15 cellular contexts compared by ENCODE assay signal in the genomic region with DNA sequence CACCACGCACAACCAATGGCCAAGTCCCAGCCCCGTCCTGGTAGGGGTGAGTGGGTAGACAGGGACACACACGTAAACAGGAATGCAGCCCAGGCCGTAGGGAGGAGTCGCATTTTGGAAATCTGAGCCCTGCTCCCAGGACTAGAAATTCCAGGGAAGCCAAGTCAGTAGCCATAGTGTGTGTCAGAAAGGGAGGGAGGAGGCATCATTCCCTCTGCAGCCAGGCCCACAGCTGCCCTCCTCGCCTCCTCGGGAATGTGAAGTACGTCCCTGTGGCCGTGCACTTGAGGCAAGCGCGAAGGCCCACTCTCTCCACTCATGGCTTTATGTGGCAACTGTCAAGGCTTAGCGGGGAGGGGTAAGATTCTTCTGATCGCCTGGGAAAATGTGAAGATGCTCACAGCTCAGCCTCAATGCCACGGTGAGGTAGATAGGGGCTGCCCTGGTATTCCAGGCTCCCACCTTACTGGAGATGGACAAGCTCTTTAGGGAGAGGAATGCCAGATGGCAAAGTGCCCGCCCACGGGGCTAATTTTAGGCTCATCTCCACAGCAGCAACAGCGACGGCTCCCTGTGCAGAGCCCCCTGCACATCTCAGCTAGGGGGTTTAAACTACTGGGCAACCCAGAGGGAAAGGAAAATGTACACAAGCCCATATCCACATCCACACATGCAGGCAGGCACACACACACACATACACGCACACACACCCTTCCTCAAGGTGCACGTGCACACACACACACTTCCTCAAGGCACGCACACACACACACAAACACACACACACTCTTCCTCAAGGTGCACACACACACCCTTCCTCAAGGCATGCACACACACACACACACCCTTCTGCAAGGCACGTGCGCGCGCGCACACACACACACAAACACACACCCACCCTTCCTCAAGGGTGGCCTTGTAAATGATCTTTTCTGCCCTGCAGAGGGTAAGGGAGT.
DNase-seq lines count a peak whose midpoint lies in the region; ATAC-seq, FAIRE-seq and TF ChIP-seq lines count a peak whose summit lies in the region.
"Had no signal": no experiment of that assay in that cellular context is flagged by ENCODE, and none has a peak within 500 bp of the region (broad histone marks: within the 10 kb centered on the region; RNA-seq: fewer than 3 reads in every experiment).

No MANE protein-coding gene starts in this region.

- no peak overlapping the region for H2BK120ac ChIP-seq in H1 (replicated peaks; ENCODE audit: low read depth, low read length)

- H3K18ac ChIP-seq in H1 (ENCODE audit: extremely low read depth, low read length): peak overlapping the region; percentile 10; the same call in 1 of the 2 replicates

- no peaks in the 10 kb centered on the region for H3K9me3 ChIP-seq in H1 (ENCODE audit: insufficient read depth in 2 of 2, low read depth in 1 of 2, low read length in 1 of 2)
- H3K9me3 ChIP-seq: colonic mucosa, Peyer's patch had no signal

- H3K27ac ChIP-seq in H1 (ENCODE audit: low read depth, low read length): no peak overlapping the region
- H3K27ac ChIP-seq: colonic mucosa had no signal

- POLR2A ChIA-PET in H1 (lab: Charles Lee; ENCODE audit: partially characterized antibody): no interaction called here

- H2AFZ ChIP-seq in H1 (ENCODE audit: low read length): 0 out of 2 replicates have a peak overlapping the region, but pooled peaks have one; percentile 6

- TF ChIP-seq RAD21 in H1 (IDR thresholded peaks at IDR 0.05 in 1 of 2, conservative IDR thresholded peaks at IDR 0.05 in 1 of 2; ENCODE audit: low read depth in 2 of 2, low read length in 2 of 2): no peak

- H2AK5ac ChIP-seq in H1 (ENCODE audit: low read depth, low read length): peak overlapping the region; percentile 3; the same call in 1 of the 2 replicates

- H3K27me3 ChIP-seq in H1 (replicated peaks in 1 of 4; ENCODE audit: control insufficient read depth in 3 of 4, extremely low read depth in 1 of 4, insufficient read depth in 3 of 4, low read length in 3 of 4): no peaks in the 10 kb centered on the region
- H3K27me3 ChIP-seq: colonic mucosa, Peyer's patch had no signal

- H3K56ac ChIP-seq in H1 (replicated peaks; ENCODE audit: insufficient read length, low read depth, low read length): no peak overlapping the region

- no peak for ATAC-seq in HG02884 (IDR thresholded peaks at IDR 0.05; ENCODE audit: unreplicated experiment)
- ATAC-seq: activated T-cell treated with anti-CD3 and anti-CD28 coated beads, Interleukin-2, amount 50 U/mL, for 4 hours; natural killer cell treated with Interleukin-12 subunit alpha and Interleukin-12 subunit beta and Interleukin-15 and Interleukin-18, amount 100 ng/mL, for 72 hours; stimulated activated naive B cell treated with anti-CD40 and anti-IgM and Interleukin-4, amounts not matched to agents 10 μg/mL and 1 μg/mL and 100 μg/mL, for 72 hours had no signal

- peak overlapping the region; percentile 67 for H4K91ac ChIP-seq in H1 (replicated peaks; ENCODE audit: insufficient read length, low read length)

- H2BK15ac ChIP-seq in H1 (ENCODE audit: low read length): peak overlapping the region; percentile 37; the same call in 1 of the 2 replicates

- no peak for TF ChIP-seq EP300 in H1 (IDR thresholded peaks at IDR 0.05; ENCODE audit: borderline replicate concordance in 1 of 2, low read depth in 2 of 2, low read length in 2 of 2)

- H2BK20ac ChIP-seq in H1 (ENCODE audit: low read length): no peak overlapping the region

- H3K79me2 ChIP-seq in H1 (ENCODE audit: control insufficient read depth in 1 of 2, insufficient read depth in 2 of 2, low read length in 2 of 2): no peaks in the 10 kb centered on the region

- no peak overlapping the region; a peak in 1 of 7 replicates for H3K9ac ChIP-seq in H1 (replicated peaks in 1 of 4; ENCODE audit: extremely low read depth in 1 of 4, low read depth in 3 of 4, low read length in 3 of 4)

- no peak overlapping the region for H3K14ac ChIP-seq in H1 (ENCODE audit: insufficient read length)

- no peak overlapping the region for H3K4me3 ChIP-seq in H1 (ENCODE audit: extremely low read depth in 1 of 4, insufficient read depth in 2 of 4, low read depth in 3 of 4, low read length in 4 of 4)
- H3K4me3 ChIP-seq: colonic mucosa, Peyer's patch had no signal

- H3K4ac ChIP-seq in H1 (replicated peaks; ENCODE audit: insufficient read length, low read depth, low read length): no peak overlapping the region

- H3K79me1 ChIP-seq in H1 (ENCODE audit: low read depth, low read length): no peaks in the 10 kb centered on the region

- TF ChIP-seq CTCF in H1 (IDR thresholded peaks at IDR 0.05; ENCODE audit: control extremely low read depth in 1 of 3, insufficient read depth in 1 of 3, low read depth in 1 of 3, low read length in 3 of 3): no peak

- H4K5ac ChIP-seq in H1 (ENCODE audit: insufficient read length, low read depth, low read length): no peak overlapping the region

- H3K4me1 ChIP-seq in H1 (replicated peaks in 1 of 4; ENCODE audit: control insufficient read depth in 3 of 4, insufficient read depth in 4 of 4, low read length in 3 of 4): peaks cover 4 to 10% (median 9%) of the 10 kb centered on the region in 4 experiments
- H3K4me1 ChIP-seq: colonic mucosa had no signal

- H3K4me2 ChIP-seq in H1 (ENCODE audit: insufficient read depth in 1 of 2, low read depth in 2 of 2, low read length in 2 of 2): peak overlapping the region; percentile 2 to 45; a peak in 1 of 4 replicates

- 77% methylated on average over 24 of the region's 26 CpGs; no CpG with 5 or more reads in 1 of the 2 experiments for WGBS in H1 (ENCODE audit: extremely low coverage in 1 of 2, insufficient coverage in 1 of 2, insufficient read length in 1 of 2, insufficient replicate concordance in 2 of 2, low coverage in 1 of 2, low lambda C conversion rate in 2 of 2, missing lambda C conversion rate in 1 of 2), 2 experiments

- no peak overlapping the region for H3K23ac ChIP-seq in H1 (ENCODE audit: insufficient read length)

- H2BK12ac ChIP-seq in H1 (ENCODE audit: low read depth, low read length): peak overlapping the region; percentile 89; the same call in 1 of the 2 replicates

- CTCF ChIA-PET in H1 (lab: Charles Lee; ENCODE audit: partially characterized antibody): interaction anchor here (0.9 to 11.1 kb wide), 8 partner anchors 8 to 98 kb away, joined by 3 to 63 read pairs (median 4); no protein-coding TSS in a partner anchor

- no peak for TF ChIP-seq POLR2A in H1 (IDR thresholded peaks at IDR 0.05; ENCODE audit: control extremely low read depth in 1 of 2, low read depth in 2 of 2, low read length in 2 of 2)

- no peaks in the 10 kb centered on the region; the same call in 1 of the 2 replicates for H3K23me2 ChIP-seq in H1 (ENCODE audit: low read depth, low read length)

- no peaks in the 10 kb centered on the region for H4K20me1 ChIP-seq in H1 (replicated peaks in 1 of 2; ENCODE audit: control insufficient read depth in 1 of 2, insufficient read depth in 2 of 2, low read length in 2 of 2)

- H3K36me3 ChIP-seq in H1 (ENCODE audit: control insufficient read depth in 2 of 4, insufficient read depth in 4 of 4, low read length in 3 of 4): no peaks in the 10 kb centered on the region; a peak in 1 of 8 replicates
- H3K36me3 ChIP-seq: colonic mucosa, Peyer's patch had no signal

- H2BK5ac ChIP-seq in H1 (ENCODE audit: low read depth, low read length): peak overlapping the region; percentile 54

- no peak overlapping the region; the same call in 1 of the 2 replicates for H4K8ac ChIP-seq in H1 (ENCODE audit: extremely low read depth, insufficient read depth, low read length)

- FAIRE-seq in H1 (lab: Jason Lieb, UNC): peak; percentile 52

- DNase-seq in AG08396 (ENCODE audit: low spot score) (peak; percentile 34), NCI-H1694 (lab: John Stamatoyannopoulos, UW) (peak; percentile 35), H1 (ENCODE audit: low read depth in 1 of 2, low spot score in 2 of 2) (peak; percentile 46 to 59), mucosa of gallbladder (ENCODE audit: low spot score) (peak; percentile 29), middle frontal gyrus (ENCODE audit: extremely low spot score, low spot score) (no peak), NCI-H748 (lab: John Stamatoyannopoulos, UW; ENCODE audit: unreplicated experiment) (no peak), activated gamma-delta T cell treated with Interleukin-2 at 50 U/mL for 16 hours (no peak)
- DNase-seq: activated T-cell treated with anti-CD3 and anti-CD28 coated beads, Interleukin-2, amount 50 U/mL, for 4 hours; colonic mucosa; GDM1; NCI-H187; stimulated activated naive B cell treated with anti-CD40 and anti-IgM and Interleukin-4, amounts not matched to agents 10 μg/mL and 1 μg/mL and 100 μg/mL, for 72 hours had no signal

TF ChIP-seq in H1, 55 proteins besides CTCF, POLR2A, EP300 and RAD21:
- TF ChIP-seq YY1 (IDR thresholded peaks at IDR 0.05; ENCODE audit: low read depth, low read length) (no peak), MAX (IDR thresholded peaks at IDR 0.05) (peak; percentile 12; the same call in 1 of the 2 replicates), SIN3A (conservative IDR thresholded peaks at IDR 0.05 in 1 of 2, IDR thresholded peaks at IDR 0.05 in 1 of 2; ENCODE audit: low read depth in 1 of 2, low read length in 2 of 2) (no peak), TEAD4 (IDR thresholded peaks at IDR 0.05; ENCODE audit: low read depth, low read length) (peak; percentile 93)

Comparison
In these comparisons a context has a peak if more than half of its experiments do, and no peak if none do; other contexts are left out.
1. DNase-seq: peak in AG08396 (single experiment), NCI-H1694 (single experiment), H1 (2 of 2) and mucosa of gallbladder (single experiment); none in middle frontal gyrus (single experiment), NCI-H748 (single experiment) and activated gamma-delta T cell treated with Interleukin-2 at 50 U/mL for 16 hours (single experiment).